Comparison of ENCODE assay signal across 32 cellular contexts in genomic region chr22:18962308-18962635, GRCh38. TPM values are rescaled to one million over a fixed set of nuclear protein-coding genes. Genes with fewer than 3 reads are reported as not detected.
"Had no signal": no experiment of that assay in that cellular context is flagged by ENCODE, and none has a peak within 500 bp of the region (broad histone marks: within the 10 kb centered on the region; RNA-seq: fewer than 3 reads in every experiment).

No MANE protein-coding gene starts in this region.

- H3K4me3 ChIP-seq: adrenal gland, body of pancreas, colonic mucosa, esophagus squamous epithelium, gastroesophageal sphincter had no signal

- H3K36me3 ChIP-seq: adrenal gland, colonic mucosa, esophagus squamous epithelium, gastroesophageal sphincter had no signal

- H3K9me3 ChIP-seq: adrenal gland, body of pancreas, colonic mucosa, esophagus squamous epithelium, gastroesophageal sphincter had no signal

- H3K4me1 ChIP-seq: adrenal gland, colonic mucosa, esophagus squamous epithelium, gastroesophageal sphincter had no signal

- H3K36me3 Mint-ChIP-seq: activated CD4-positive, alpha-beta memory T cell treated with anti-CD3 and anti-CD28 coated beads for 36 hours; activated CD8-positive, alpha-beta memory T cell treated with anti-CD3 and anti-CD28 coated beads, Interleukin-2, amount 10 ng/mL, durations not matched to agents 7 days and 5 days; activated naive CD8-positive, alpha-beta T cell had no signal

- H3K9me3 Mint-ChIP-seq: activated CD4-positive, alpha-beta memory T cell treated with anti-CD3 and anti-CD28 coated beads for 36 hours; activated CD4-positive, alpha-beta T cell treated with anti-CD3 and anti-CD28 coated beads, Interleukin-2, amount 10 ng/mL, durations not matched to agents 24 days and 14 days; activated naive CD8-positive, alpha-beta T cell treated with anti-CD3 and anti-CD28 coated beads, Interleukin-2, amount 50 U/mL, for 24 hours; activated T-cell treated with anti-CD3 and anti-CD28 coated beads, Interleukin-2, amount 50 U/mL, for 4 hours; activated T-helper 1 cell treated with anti-CD3 and anti-CD28 coated beads, Interleukin-12 subunit alpha, Interleukin-12 subunit beta, Interleukin-2, Interleukin-4 antibody, amounts not matched to agents 30 ng/mL and 10 ng/mL and 1 ng/mL, durations not matched to agents 14 hours and 24 hours and 36 hours; activated T-helper 2 cell treated with anti-CD3 and anti-CD28 coated beads, Interferon-gamma antibody, Interleukin-2, Interleukin-4, amounts not matched to agents 10 μg/mL and 5 μg/mL and 100 μg/mL, durations not matched to agents 14 hours and 24 hours and 36 hours had no signal

- H3K4me1 Mint-ChIP-seq: activated CD4-positive, alpha-beta T cell treated with anti-CD3 and anti-CD28 coated beads for 36 hours had no signal

- H3K27me3 Mint-ChIP-seq: activated CD4-positive, alpha-beta memory T cell treated with anti-CD3 and anti-CD28 coated beads for 36 hours; activated CD4-positive, alpha-beta T cell treated with anti-CD3 and anti-CD28 coated beads for 36 hours; activated CD4-positive, alpha-beta T cell treated with anti-CD3 and anti-CD28 coated beads, Interleukin-2, amount 10 ng/mL, durations not matched to agents 24 days and 14 days; activated CD8-positive, alpha-beta memory T cell treated with anti-CD3 and anti-CD28 coated beads, Interleukin-2, amount 10 ng/mL, durations not matched to agents 7 days and 5 days; activated naive CD8-positive, alpha-beta T cell had no signal

- H3K27me3 ChIP-seq: adrenal gland, body of pancreas, colonic mucosa had no signal

- H3K27ac ChIP-seq: adrenal gland, body of pancreas, colonic mucosa, epithelial cell of prostate, esophagus squamous epithelium, gastroesophageal sphincter had no signal

- ATAC-seq: activated CD4-positive, alpha-beta T cell treated with anti-CD3 and anti-CD28 coated beads for 36 hours; activated CD8-positive, alpha-beta memory T cell treated with anti-CD3 and anti-CD28 coated beads, Interleukin-2, amount 10 ng/mL, durations not matched to agents 7 days and 5 days; activated CD8-positive, alpha-beta T cell treated with anti-CD3 and anti-CD28 coated beads, Interleukin-2, amount 10 ng/mL, durations not matched to agents 7 days and 5 days; activated naive CD8-positive, alpha-beta T cell treated with anti-CD3 and anti-CD28 coated beads, Interleukin-2, amount 50 U/mL, for 24 hours; activated T-cell treated with anti-CD3 and anti-CD28 coated beads, Interleukin-2, amount 50 U/mL, for 4 hours; body of pancreas; gastroesophageal sphincter had no signal

- H3K27ac Mint-ChIP-seq: activated CD4-positive, alpha-beta memory T cell treated with anti-CD3 and anti-CD28 coated beads for 36 hours; activated CD4-positive, alpha-beta T cell treated with anti-CD3 and anti-CD28 coated beads for 36 hours; activated CD4-positive, alpha-beta T cell treated with anti-CD3 and anti-CD28 coated beads, Interleukin-2, amount 10 ng/mL, durations not matched to agents 24 days and 14 days; activated CD8-positive, alpha-beta memory T cell treated with anti-CD3 and anti-CD28 coated beads, Interleukin-2, amount 10 ng/mL, durations not matched to agents 7 days and 5 days; activated CD8-positive, alpha-beta T cell treated with anti-CD3 and anti-CD28 coated beads, Interleukin-2, amount 10 ng/mL, durations not matched to agents 7 days and 5 days; activated naive CD8-positive, alpha-beta T cell; activated naive CD8-positive, alpha-beta T cell treated with anti-CD3 and anti-CD28 coated beads, Interleukin-2, amount 50 U/mL, for 24 hours; activated T-helper 1 cell treated with anti-CD3 and anti-CD28 coated beads, Interleukin-12 subunit alpha, Interleukin-12 subunit beta, Interleukin-2, Interleukin-4 antibody, amounts not matched to agents 30 ng/mL and 10 ng/mL and 1 ng/mL, durations not matched to agents 14 hours and 24 hours and 36 hours; activated T-helper 2 cell treated with anti-CD3 and anti-CD28 coated beads, Interferon-gamma antibody, Interleukin-2, Interleukin-4, amounts not matched to agents 10 μg/mL and 5 μg/mL and 100 μg/mL, durations not matched to agents 14 hours and 24 hours and 36 hours had no signal

- H3K4me3 Mint-ChIP-seq: activated CD4-positive, alpha-beta memory T cell treated with anti-CD3 and anti-CD28 coated beads for 36 hours; activated CD4-positive, alpha-beta T cell treated with anti-CD3 and anti-CD28 coated beads for 36 hours; activated CD4-positive, alpha-beta T cell treated with anti-CD3 and anti-CD28 coated beads, Interleukin-2, amount 10 ng/mL, durations not matched to agents 24 days and 14 days; activated CD8-positive, alpha-beta memory T cell treated with anti-CD3 and anti-CD28 coated beads, Interleukin-2, amount 10 ng/mL, durations not matched to agents 7 days and 5 days; activated CD8-positive, alpha-beta T cell treated with anti-CD3 and anti-CD28 coated beads, Interleukin-2, amount 10 ng/mL, durations not matched to agents 7 days and 5 days; activated naive CD8-positive, alpha-beta T cell; activated naive CD8-positive, alpha-beta T cell treated with anti-CD3 and anti-CD28 coated beads, Interleukin-2, amount 50 U/mL, for 24 hours; activated T-cell treated with anti-CD3 and anti-CD28 coated beads, Interleukin-2, amount 50 U/mL, for 4 hours; activated T-helper 1 cell treated with anti-CD3 and anti-CD28 coated beads, Interleukin-12 subunit alpha, Interleukin-12 subunit beta, Interleukin-2, Interleukin-4 antibody, amounts not matched to agents 30 ng/mL and 10 ng/mL and 1 ng/mL, durations not matched to agents 14 hours and 24 hours and 36 hours had no signal

- DNase-seq: activated CD4-positive, alpha-beta memory T cell treated with anti-CD3 and anti-CD28 coated beads for 36 hours; activated CD4-positive, alpha-beta T cell treated with anti-CD3 and anti-CD28 coated beads for 36 hours; activated CD4-positive, alpha-beta T cell treated with anti-CD3 and anti-CD28 coated beads, Interleukin-2, amount 10 ng/mL, durations not matched to agents 24 days and 14 days; activated CD4-positive, CD25-positive, alpha-beta regulatory T cell; activated CD4-positive, CD25-positive, alpha-beta regulatory T cell treated with anti-CD3 and anti-CD28 coated beads, Interleukin-2, amount 50 U/mL, for 72 hours; activated CD8-positive, alpha-beta memory T cell treated with anti-CD3 and anti-CD28 coated beads, Interleukin-2, amount 10 ng/mL, durations not matched to agents 7 days and 5 days; activated CD8-positive, alpha-beta T cell treated with anti-CD3 and anti-CD28 coated beads, Interleukin-2, amount 10 ng/mL, durations not matched to agents 7 days and 5 days; activated gamma-delta T cell treated with Interleukin-2 at 50 U/mL for 16 hours; activated naive CD4-positive, alpha-beta T cell treated with anti-CD3 and anti-CD28 coated beads, Interleukin-2, amount 50 U/mL, for 16 hours; activated naive CD4-positive, alpha-beta T cell treated with Interleukin-2 at 50 U/mL for 16 hours; activated naive CD8-positive, alpha-beta T cell treated with anti-CD3 and anti-CD28 coated beads, Interleukin-2, amount 50 U/mL, for 24 hours; activated T-cell treated with anti-CD3 and anti-CD28 coated beads, Interleukin-2, amount 50 U/mL, for 4 hours; adrenal gland; amygdala; central memory CD4-positive, alpha-beta T cell; cerebellar nuclear complex; colonic mucosa; effector CD8-positive, alpha-beta T cell; esophagus squamous epithelium; foreskin melanocyte; T-helper 2 cell had no signal

RNA-seq across cellular contexts. Expression of gene PRODH, which starts 26.2 kb away (rescaled TPM):
- total RNA-seq: activated CD4-positive, alpha-beta T cell treated with anti-CD3 and anti-CD28 coated beads for 36 hours; activated CD8-positive, alpha-beta T cell treated with anti-CD3 and anti-CD28 coated beads, Interleukin-2, amount 10 ng/mL, durations not matched to agents 7 days and 5 days; dermis microvascular lymphatic vessel endothelial cell; endothelial cell of umbilical vein; fibroblast of lung; fibroblast of villous mesenchyme; glomerular endothelial cell had no signal
